Comparison of ENCODE assay signal across 8 cellular contexts in genomic region chr10:104328916-104329710, GRCh38. TPM values are rescaled to one million over a fixed set of nuclear protein-coding genes. Genes with fewer than 3 reads are reported as not detected.
DNase-seq lines count a peak whose midpoint lies in the region; ATAC-seq and TF ChIP-seq lines count a peak whose summit lies in the region.

No MANE protein-coding gene starts in this region.

- no peak for TF ChIP-seq CTCF in epithelial cell of esophagus (IDR thresholded peaks at IDR 0.05; ENCODE audit: insufficient read depth, low read depth, low read length, missing control alignments)

- peak overlapping the region; percentile 34 for H3K4me3 ChIP-seq in epithelial cell of esophagus (ENCODE audit: low read length)

- H3K9me3 Mint-ChIP-seq in naive thymus-derived CD8-positive, alpha-beta T cell: no peaks in the 10 kb centered on the region

- peak overlapping the region; percentile 69 to 89 (median 86) for H3K4me3 Mint-ChIP-seq in naive thymus-derived CD8-positive, alpha-beta T cell

- peak overlapping the region; percentile 94 to 100 (median 98) for H3K27ac Mint-ChIP-seq in naive thymus-derived CD8-positive, alpha-beta T cell

- H3K36me3 Mint-ChIP-seq in naive thymus-derived CD8-positive, alpha-beta T cell: peaks cover 0 to 14% (median 0%) of the 10 kb centered on the region in 3 donors

- peak; percentile 92 for DNase-seq in Daoy (ENCODE audit: low read depth)
- peak; percentile 64 for DNase-seq in NCI-H345 (lab: John Stamatoyannopoulos, UW)
- peak; percentile 68 for DNase-seq in activated CD8-positive, alpha-beta memory T cell treated with anti-CD3 and anti-CD28 coated beads, Interleukin-2, amount 50 U/mL, for 24 hours (ENCODE audit: extremely low read depth)
- DNase-seq in epithelial cell of esophagus (ENCODE audit: low read depth): peak; percentile 98
- peak; percentile 48 to 91 (median 77) for DNase-seq in naive thymus-derived CD8-positive, alpha-beta T cell
- DNase-seq in stimulated activated naive CD4-positive, alpha-beta T cell (lab: John Stamatoyannopoulos, UW): peak; percentile 59 to 84 (median 69)
- DNase-seq in mucosa of gallbladder (ENCODE audit: low spot score): no peak

- peak; percentile 41 for ATAC-seq in HG02571 (IDR thresholded peaks at IDR 0.05; ENCODE audit: unreplicated experiment)
- ATAC-seq in naive thymus-derived CD8-positive, alpha-beta T cell: peak; percentile 56 to 69

- POLR2A ChIA-PET in naive thymus-derived CD8-positive, alpha-beta T cell (lab: Charles Lee): interaction anchor here (0.6 to 5.6 kb wide), 9 partner anchors 9 to 74 kb away, joined by 3 to 47 read pairs (median 3); partner anchors contain the start of genes GSTO1 and ITPRIP

- H3K27me3 Mint-ChIP-seq in naive thymus-derived CD8-positive, alpha-beta T cell: peaks cover 0 to 2% (median 0%) of the 10 kb centered on the region in 5 donors

- peaks cover 62 to 100% (median 97%) of the 10 kb centered on the region in 4 donors for H3K4me1 Mint-ChIP-seq in naive thymus-derived CD8-positive, alpha-beta T cell

RNA-seq across cellular contexts. Expression of gene ITPRIP, which starts 9.2 kb away (rescaled TPM):
- total RNA-seq in Daoy (2014; rRNA removed; shearing (Covaris generic)): 3.2 and 3.3 TPM in 2 replicates
- 10 to 100 TPM; 14.2 to 16.0 TPM for total RNA-seq in naive thymus-derived CD8-positive, alpha-beta T cell
- 10 to 100 TPM; 10.6 to 16.0 (median 15.6) TPM for polyA plus RNA-seq in naive thymus-derived CD8-positive, alpha-beta T cell
- 14.8 TPM for total RNA-seq in mucosa of gallbladder

RNA-seq across cellular contexts. Expression of gene CFAP58, which starts 24.5 kb away (rescaled TPM):
- total RNA-seq in Daoy (2014; rRNA removed; shearing (Covaris generic)): 0.06 TPM in 2 replicates
- total RNA-seq in naive thymus-derived CD8-positive, alpha-beta T cell: not detected
- not detected for polyA plus RNA-seq in naive thymus-derived CD8-positive, alpha-beta T cell
- total RNA-seq in mucosa of gallbladder: 0.12 TPM
